ENCODE assay signal across 15 cellular contexts in genomic region chr15:51046799-51047449, GRCh38. TPM values are rescaled to one million over a fixed set of nuclear protein-coding genes. Genes with fewer than 3 reads are reported as not detected.
DNase-seq lines count a peak whose midpoint lies in the region; ATAC-seq and TF ChIP-seq lines count a peak whose summit lies in the region.
"Had no signal": no experiment of that assay in that cellular context is flagged by ENCODE, and none has a peak within 500 bp of the region (broad histone marks: within the 10 kb centered on the region; RNA-seq: fewer than 3 reads in every experiment).

No MANE protein-coding gene starts in this region.

- peaks cover 0 to 14% of the 10 kb centered on the region in 2 donors for H3K4me1 ChIP-seq in right atrium auricular region

- ATAC-seq in left cardiac atrium: no peak
- no peak for ATAC-seq in HG03439 (IDR thresholded peaks at IDR 0.05; ENCODE audit: unreplicated experiment)
- no peak for ATAC-seq in activated CD8-positive, alpha-beta T cell treated with anti-CD3 and anti-CD28 coated beads for 36 hours
- ATAC-seq in GM21515 (IDR thresholded peaks at IDR 0.05; ENCODE audit: unreplicated experiment): no peak
- ATAC-seq: activated T-cell treated with anti-CD3 and anti-CD28 coated beads, Interleukin-2, amount 50 U/mL, for 4 hours; naive thymus-derived CD8-positive, alpha-beta T cell; upper lobe of right lung had no signal

- DNase-seq in left cardiac atrium (peak; percentile 38), right atrium auricular region (ENCODE audit: low spot score) (no peak), fibroblast of gingiva (ENCODE audit: low read depth) (peak; percentile 7), mesothelial cell of epicardium (ENCODE audit: low spot score in 2 of 2, unreplicated experiment in 2 of 2) (no peak), NCI-H2227 (lab: John Stamatoyannopoulos, UW; ENCODE audit: unreplicated experiment) (no peak)
- DNase-seq in activated CD8-positive, alpha-beta T cell treated with anti-CD3 and anti-CD28 coated beads for 36 hours: no peak
- DNase-seq: activated CD4-positive, alpha-beta T cell treated with anti-CD3 and anti-CD28 coated beads for 1 hour; activated T-cell treated with anti-CD3 and anti-CD28 coated beads, Interleukin-2, amount 50 U/mL, for 4 hours; amniotic stem cell; DMS79; naive thymus-derived CD8-positive, alpha-beta T cell; NCI-H2081 treated with DMSO at 0.1 percent for 48 hours; upper lobe of right lung had no signal

- no peaks in the 10 kb centered on the region for H3K27me3 Mint-ChIP-seq in mesothelial cell of epicardium (ENCODE audit: low read depth)
- H3K27me3 Mint-ChIP-seq in activated CD8-positive, alpha-beta T cell treated with anti-CD3 and anti-CD28 coated beads for 36 hours: no peaks in the 10 kb centered on the region

- POLR2A ChIA-PET in activated CD8-positive, alpha-beta T cell treated with anti-CD3 and anti-CD28 coated beads for 36 hours (lab: Charles Lee): interaction anchor here (1.3 kb wide), 1 partner anchor 17 kb away, joined by 3 read pairs; no protein-coding TSS in a partner anchor

- no peaks in the 10 kb centered on the region for H3K36me3 Mint-ChIP-seq in mesothelial cell of epicardium
- no peaks in the 10 kb centered on the region for H3K36me3 Mint-ChIP-seq in activated CD8-positive, alpha-beta T cell treated with anti-CD3 and anti-CD28 coated beads for 36 hours (ENCODE audit: low read depth)
- H3K36me3 Mint-ChIP-seq: naive thymus-derived CD8-positive, alpha-beta T cell had no signal

- no peak overlapping the region for H3K4me3 ChIP-seq in right atrium auricular region
- H3K4me3 ChIP-seq: upper lobe of right lung had no signal

- no peak overlapping the region for H3K27ac ChIP-seq in right atrium auricular region
- H3K27ac ChIP-seq: upper lobe of right lung had no signal

- H3K27ac Mint-ChIP-seq in mesothelial cell of epicardium: peak overlapping the region; percentile 67
- H3K27ac Mint-ChIP-seq in activated CD8-positive, alpha-beta T cell treated with anti-CD3 and anti-CD28 coated beads for 36 hours: no peak overlapping the region
- H3K27ac Mint-ChIP-seq: naive thymus-derived CD8-positive, alpha-beta T cell had no signal

- CTCF ChIA-PET in activated CD8-positive, alpha-beta T cell treated with anti-CD3 and anti-CD28 coated beads for 36 hours (lab: Charles Lee): no interaction called here

- intact Hi-C loops in left cardiac atrium (cut with DNase I): no loop called here
- intact Hi-C loops in activated CD8-positive, alpha-beta T cell treated with anti-CD3 and anti-CD28 coated beads for 36 hours (cut with micrococcal nuclease): no loop called here

- no peaks in the 10 kb centered on the region for H3K9me3 ChIP-seq in right atrium auricular region
- H3K9me3 ChIP-seq: upper lobe of right lung had no signal

- H3K27me3 ChIP-seq in right atrium auricular region: no peaks in the 10 kb centered on the region
- H3K27me3 ChIP-seq: upper lobe of right lung had no signal

- H3K4me1 Mint-ChIP-seq in mesothelial cell of epicardium: peaks cover 17% of the 10 kb centered on the region
- no peaks in the 10 kb centered on the region for H3K4me1 Mint-ChIP-seq in activated CD8-positive, alpha-beta T cell treated with anti-CD3 and anti-CD28 coated beads for 36 hours (ENCODE audit: low read depth)

- no peaks in the 10 kb centered on the region for H3K36me3 ChIP-seq in right atrium auricular region
- H3K36me3 ChIP-seq: upper lobe of right lung had no signal

- TF ChIP-seq CTCF in right atrium auricular region (IDR thresholded peaks at IDR 0.05) (no peak), mesothelial cell of epicardium (IDR thresholded peaks at IDR 0.05; ENCODE audit: unreplicated experiment) (no peak)
- no peak for TF ChIP-seq CTCF in activated CD8-positive, alpha-beta T cell treated with anti-CD3 and anti-CD28 coated beads for 36 hours (IDR thresholded peaks at IDR 0.05)

- H3K4me3 Mint-ChIP-seq in mesothelial cell of epicardium: no peak overlapping the region
- H3K4me3 Mint-ChIP-seq in activated CD8-positive, alpha-beta T cell treated with anti-CD3 and anti-CD28 coated beads for 36 hours: no peak overlapping the region
- H3K4me3 Mint-ChIP-seq: activated T-cell treated with anti-CD3 and anti-CD28 coated beads, Interleukin-2, amount 50 U/mL, for 4 hours; naive thymus-derived CD8-positive, alpha-beta T cell had no signal

- H3K9me3 Mint-ChIP-seq in mesothelial cell of epicardium: peaks cover 4% of the 10 kb centered on the region
- no peaks in the 10 kb centered on the region for H3K9me3 Mint-ChIP-seq in activated CD8-positive, alpha-beta T cell treated with anti-CD3 and anti-CD28 coated beads for 36 hours
- H3K9me3 Mint-ChIP-seq: activated T-cell treated with anti-CD3 and anti-CD28 coated beads, Interleukin-2, amount 50 U/mL, for 4 hours; naive thymus-derived CD8-positive, alpha-beta T cell had no signal

RNA-seq across cellular contexts. Expression of gene TNFAIP8L3, which starts 47.8 kb away (rescaled TPM):
- total RNA-seq in left cardiac atrium: 1 to 10 TPM; 3.5 to 7.0 TPM
- total RNA-seq in right atrium auricular region: 1 to 10 TPM; 1.2 to 7.7 TPM
- 0.31 to 0.75 TPM (median 0.61 TPM) in 3 replicates for total RNA-seq in mesothelial cell of epicardium
- total RNA-seq in activated CD8-positive, alpha-beta T cell treated with anti-CD3 and anti-CD28 coated beads for 36 hours: under 1 TPM in 1 of 2 experiments, not detected in 1; 0.14 TPM
- total RNA-seq: naive thymus-derived CD8-positive, alpha-beta T cell had no signal

Comparison
In these comparisons a context has a peak if more than half of its experiments do, and no peak if none do; other contexts are left out.
1. DNase-seq: peak in left cardiac atrium (single experiment) and fibroblast of gingiva (single experiment); none in right atrium auricular region (single experiment), mesothelial cell of epicardium (0 of 2), activated CD8-positive, alpha-beta T cell treated with anti-CD3 and anti-CD28 coated beads for 36 hours (single experiment) and NCI-H2227 (single experiment).